ENCODE assay signal across 9 cellular contexts in the genomic region with DNA sequence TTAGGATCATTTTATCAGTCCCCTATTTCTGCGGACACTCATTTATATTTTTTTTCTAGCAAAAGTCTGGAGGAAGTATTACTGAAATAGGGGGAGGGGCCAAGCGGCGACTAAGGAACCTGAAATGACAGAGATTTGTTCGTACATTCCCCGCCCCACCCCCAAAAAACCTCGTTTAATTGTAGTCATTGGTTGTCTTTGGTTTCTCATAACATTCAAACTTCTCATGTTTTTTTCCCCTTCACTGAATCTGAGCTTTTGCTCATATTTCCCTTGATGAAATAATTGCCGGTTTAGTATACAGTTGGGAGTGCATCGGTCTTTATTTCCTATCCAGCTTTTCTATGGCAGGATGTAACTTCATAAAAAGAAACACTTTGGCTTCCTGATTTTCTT. TPM values are rescaled to one million over a fixed set of nuclear protein-coding genes. Genes with fewer than 3 reads are reported as not detected.
DNase-seq lines count a peak whose midpoint lies in the region; ATAC-seq lines count a peak whose summit lies in the region.
"Had no signal": no experiment of that assay in that cellular context is flagged by ENCODE, and none has a peak within 500 bp of the region (broad histone marks: within the 10 kb centered on the region; RNA-seq: fewer than 3 reads in every experiment).

No MANE protein-coding gene starts in this region.

- H3K27ac ChIP-seq in caudate nucleus (ENCODE audit: low read depth, low read length), result peak overlapping the region; percentile 60
- H3K27ac ChIP-seq in temporal lobe (ENCODE audit: low read depth, low read length), result peak overlapping the region; percentile 50
- H3K27ac ChIP-seq: 22Rv1 had no signal

- H3K4me1 Mint-ChIP-seq in T-helper 2 cell treated with Interferon-gamma antibody and Interleukin-4, amounts not matched to agents 5 μg/mL and 100 μg/mL, for 36 hours (ENCODE audit: low read depth), result peaks cover 29% of the 10 kb centered on the region

- peak overlapping the region; percentile 96 for H3K4me3 Mint-ChIP-seq in T-helper 2 cell treated with Interferon-gamma antibody and Interleukin-4, amounts not matched to agents 5 μg/mL and 100 μg/mL, for 36 hours

- no peak for ATAC-seq in GM21717 (IDR thresholded peaks at IDR 0.05; ENCODE audit: unreplicated experiment)

- H3K27me3 Mint-ChIP-seq in T-helper 2 cell treated with Interferon-gamma antibody and Interleukin-4, amounts not matched to agents 5 μg/mL and 100 μg/mL, for 36 hours (ENCODE audit: low read depth), result no peaks in the 10 kb centered on the region

- peak; percentile 62 for DNase-seq in DMS 273 (lab: John Stamatoyannopoulos, UW; ENCODE audit: unreplicated experiment)
- DNase-seq in DMS 273 treated with DMSO at 0.1 percent for 48 hours (lab: John Stamatoyannopoulos, UW), result no peak
- DNase-seq in T-helper 2 cell treated with Interferon-gamma antibody and Interleukin-4, amounts not matched to agents 5 μg/mL and 100 μg/mL, for 36 hours (ENCODE audit: low spot score), result peak; percentile 61
- DNase-seq in caudate nucleus (lab: John Stamatoyannopoulos, UW), result peak in 2 of 61 donors; percentile 4 to 16
- peak; percentile 39 for DNase-seq in myocyte (ENCODE audit: low read depth)
- no peak for DNase-seq in NCI-H2196 (lab: John Stamatoyannopoulos, UW; ENCODE audit: unreplicated experiment)

- peaks cover 6% of the 10 kb centered on the region for H3K36me3 Mint-ChIP-seq in T-helper 2 cell treated with Interferon-gamma antibody and Interleukin-4, amounts not matched to agents 5 μg/mL and 100 μg/mL, for 36 hours (ENCODE audit: low read depth)

- peak overlapping the region; percentile 95 for H3K27ac Mint-ChIP-seq in T-helper 2 cell treated with Interferon-gamma antibody and Interleukin-4, amounts not matched to agents 5 μg/mL and 100 μg/mL, for 36 hours

- no peaks in the 10 kb centered on the region for H3K9me3 Mint-ChIP-seq in T-helper 2 cell treated with Interferon-gamma antibody and Interleukin-4, amounts not matched to agents 5 μg/mL and 100 μg/mL, for 36 hours

RNA-seq across cellular contexts. Expression of gene FYN, which starts 0.8 kb away (rescaled TPM):
- total RNA-seq in myocyte (165 and 196 TPM in 2 replicates), temporal lobe (225 TPM)
- polyA plus RNA-seq in myocyte (2012), result 110 TPM

Comparison
In these comparisons a context has a peak if more than half of its experiments do, and no peak if none do; other contexts are left out.
1. DNase-seq: peak in DMS 273 (single experiment), T-helper 2 cell treated with Interferon-gamma antibody and Interleukin-4, amounts not matched to agents 5 μg/mL and 100 μg/mL, for 36 hours (single experiment) and myocyte (single experiment); none in DMS 273 treated with DMSO at 0.1 percent for 48 hours (single experiment) and NCI-H2196 (single experiment).